Comparison of ENCODE assay signal across 8 cellular contexts in the genomic region with DNA sequence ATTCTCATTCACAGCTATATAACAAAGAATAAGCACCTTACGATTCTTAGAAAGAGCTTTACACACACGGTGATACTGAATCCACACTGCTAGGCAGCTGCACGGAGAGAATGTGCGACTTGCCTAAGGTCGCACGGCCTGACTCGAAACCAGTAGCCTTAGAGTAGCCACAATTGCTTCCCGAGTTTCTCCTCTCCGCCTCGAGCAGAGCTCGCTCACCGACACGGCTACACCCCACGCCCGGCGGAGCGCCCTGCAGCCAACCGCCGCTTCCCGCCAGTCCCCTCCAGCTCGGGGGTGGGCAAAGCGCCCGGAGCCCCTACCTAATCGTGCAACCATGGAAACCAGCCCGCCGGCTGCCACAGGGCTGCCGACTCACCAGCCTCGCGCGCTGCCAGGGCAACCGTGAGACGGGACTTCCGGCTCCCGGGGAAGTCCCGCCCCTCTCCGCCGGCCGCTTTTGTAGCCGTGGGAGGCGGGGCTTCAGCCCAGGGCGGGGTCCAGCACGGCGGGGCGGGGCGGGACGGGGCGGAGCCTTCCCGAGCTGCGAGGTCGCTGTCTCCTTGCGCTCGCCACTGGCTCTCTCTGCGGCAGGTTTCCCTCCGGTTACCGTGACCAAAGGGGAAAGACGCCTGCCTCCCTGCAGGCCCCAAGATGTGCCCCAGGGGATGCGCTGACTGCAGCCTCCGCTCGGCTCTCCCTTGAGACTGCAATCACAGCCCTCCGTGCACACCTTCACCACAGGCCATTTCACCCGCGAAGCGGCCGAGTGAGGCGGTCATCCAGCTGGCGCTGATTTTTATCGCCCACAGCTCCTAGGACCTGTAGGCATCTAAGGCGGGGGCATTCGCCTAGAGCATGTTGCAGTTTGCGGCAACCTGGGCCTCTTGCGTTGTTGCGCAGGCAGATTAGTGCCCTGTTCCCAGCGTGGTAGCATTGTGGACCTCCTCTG. TPM values are rescaled to one million over a fixed set of nuclear protein-coding genes. Genes with fewer than 3 reads are reported as not detected.
DNase-seq lines count a peak whose midpoint lies in the region; ATAC-seq, FAIRE-seq and TF ChIP-seq lines count a peak whose summit lies in the region.

No MANE protein-coding gene starts in this region.

- no peaks in the 10 kb centered on the region for H3K9me3 Mint-ChIP-seq in WTC11
- no peaks in the 10 kb centered on the region for H3K9me3 Mint-ChIP-seq in immature natural killer cell

- H3K4me1 Mint-ChIP-seq in WTC11, result peaks cover 38% of the 10 kb centered on the region
- peaks cover 47 to 51% of the 10 kb centered on the region in 2 donors for H3K4me1 Mint-ChIP-seq in immature natural killer cell

- H3K27me3 Mint-ChIP-seq in WTC11 (ENCODE audit: low read depth) (no peaks in the 10 kb centered on the region; the same call in 1 of the 2 replicates), immature natural killer cell (ENCODE audit: low read depth in 3 of 3) (peaks cover 2 to 11% (median 8%) of the 10 kb centered on the region in 3 donors)

- H3K27ac Mint-ChIP-seq in WTC11 (peak overlapping the region; percentile 98), immature natural killer cell (peak overlapping the region; percentile 87 to 95 (median 92))

- 4 to 5% (median 5%) methylated on average over 66 to 73 of the region's 73 CpGs for WGBS in small intestine, 3 donors

- H3K36me3 ChIP-seq in bronchial epithelial cell (ENCODE audit: control insufficient read depth, insufficient read depth, low read length), result peaks cover 4% of the 10 kb centered on the region
- H3K36me3 ChIP-seq in small intestine (ENCODE audit: control insufficient read depth in 2 of 2, insufficient read depth in 2 of 2, low read length in 2 of 2), result no peaks in the 10 kb centered on the region

- FAIRE-seq in bronchial epithelial cell (lab: Jason Lieb, UNC), result no peak
- no peak for FAIRE-seq in small intestine (lab: Jason Lieb, UNC)

- H3K9me3 ChIP-seq in small intestine (ENCODE audit: control insufficient read depth, low read depth), result no peaks in the 10 kb centered on the region

- H3K4me1 ChIP-seq in small intestine (ENCODE audit: control insufficient read depth in 2 of 2, insufficient read depth in 1 of 2, low read depth in 1 of 2, low read length in 1 of 2), result peaks cover 6 to 10% of the 10 kb centered on the region in 2 donors

- TF ChIP-seq CTCF in WTC11 (IDR thresholded peaks at IDR 0.05), result no peak
- no peak for TF ChIP-seq CTCF in bronchial epithelial cell (IDR thresholded peaks at IDR 0.05; ENCODE audit: insufficient read depth, low read length, severe bottlenecking)

- peak; percentile 91 for DNase-seq in 8988T
- peak; percentile 95 for DNase-seq in NCI-H2227 treated with DMSO at 0.1 percent for 48 hours (lab: John Stamatoyannopoulos, UW)
- DNase-seq in WTC11 (ENCODE audit: low spot score), result peak; percentile 96
- peak; percentile 76 for DNase-seq in bronchial epithelial cell (ENCODE audit: low read depth)
- peak; percentile 93 to 94 (median 93) for DNase-seq in immature natural killer cell
- DNase-seq in small intestine, result peak; percentile 93

- H3K36me3 Mint-ChIP-seq in WTC11, result peaks cover 28% of the 10 kb centered on the region
- peaks cover 0 to 3% (median 0%) of the 10 kb centered on the region in 3 donors for H3K36me3 Mint-ChIP-seq in immature natural killer cell

- ATAC-seq in GM18861 (IDR thresholded peaks at IDR 0.05; ENCODE audit: unreplicated experiment) (peak; percentile 50), HG03159 (IDR thresholded peaks at IDR 0.05; ENCODE audit: unreplicated experiment) (peak; percentile 52), WTC11 (peak; percentile 61)

- CTCF ChIA-PET in WTC11 (lab: Charles Lee), result interaction anchor here (0.6 to 4.0 kb wide), 23 partner anchors 10 to 312 kb away, joined by 3 to 24 read pairs (median 4); a partner anchor contains a TSS

- H3K27me3 ChIP-seq in bronchial epithelial cell (ENCODE audit: control insufficient read depth, insufficient read depth, low read length), result no peaks in the 10 kb centered on the region
- H3K27me3 ChIP-seq in small intestine (ENCODE audit: control insufficient read depth in 2 of 2, insufficient read depth in 2 of 2, low read length in 2 of 2), result no peaks in the 10 kb centered on the region

- peak overlapping the region; percentile 92 for H3K4me3 Mint-ChIP-seq in WTC11
- H3K4me3 Mint-ChIP-seq in immature natural killer cell, result peak overlapping the region; percentile 87 to 91 (median 90)

- POLR2A ChIA-PET in WTC11 (lab: Charles Lee), result interaction anchor here (0.6 to 6.0 kb wide), 14 partner anchors 18 to 153 kb away, joined by 3 to 35 read pairs (median 6); a partner anchor contains a TSS

- H3K4me3 ChIP-seq in bronchial epithelial cell (ENCODE audit: low read depth, low read length), result peak overlapping the region; percentile 60
- H3K4me3 ChIP-seq in small intestine (ENCODE audit: low read depth in 1 of 2, low read length in 2 of 2), result peak overlapping the region; percentile 67 to 70

- peak overlapping the region; percentile 20 to 90 for H3K27ac ChIP-seq in small intestine (ENCODE audit: low read depth in 1 of 2, low read length in 1 of 2)

TF ChIP-seq in WTC11, 78 proteins besides CTCF, POLR2A, EP300 and RAD21 (continues in another document):
- TF ChIP-seq FOXP1 (CRISPR knock-in tag; IDR thresholded peaks at IDR 0.05; ENCODE audit: borderline replicate concordance) (0 out of 2 replicates have a peak, but pooled peaks have one; percentile 14), FOXK1 (CRISPR knock-in tag; IDR thresholded peaks at IDR 0.05) (0 out of 2 replicates have a peak, but pooled peaks have one; percentile 41), ATF1 (CRISPR knock-in tag; IDR thresholded peaks at IDR 0.05) (0 out of 2 replicates have a peak, but pooled peaks have one; percentile 34)
- TF ChIP-seq, protein P1, sequence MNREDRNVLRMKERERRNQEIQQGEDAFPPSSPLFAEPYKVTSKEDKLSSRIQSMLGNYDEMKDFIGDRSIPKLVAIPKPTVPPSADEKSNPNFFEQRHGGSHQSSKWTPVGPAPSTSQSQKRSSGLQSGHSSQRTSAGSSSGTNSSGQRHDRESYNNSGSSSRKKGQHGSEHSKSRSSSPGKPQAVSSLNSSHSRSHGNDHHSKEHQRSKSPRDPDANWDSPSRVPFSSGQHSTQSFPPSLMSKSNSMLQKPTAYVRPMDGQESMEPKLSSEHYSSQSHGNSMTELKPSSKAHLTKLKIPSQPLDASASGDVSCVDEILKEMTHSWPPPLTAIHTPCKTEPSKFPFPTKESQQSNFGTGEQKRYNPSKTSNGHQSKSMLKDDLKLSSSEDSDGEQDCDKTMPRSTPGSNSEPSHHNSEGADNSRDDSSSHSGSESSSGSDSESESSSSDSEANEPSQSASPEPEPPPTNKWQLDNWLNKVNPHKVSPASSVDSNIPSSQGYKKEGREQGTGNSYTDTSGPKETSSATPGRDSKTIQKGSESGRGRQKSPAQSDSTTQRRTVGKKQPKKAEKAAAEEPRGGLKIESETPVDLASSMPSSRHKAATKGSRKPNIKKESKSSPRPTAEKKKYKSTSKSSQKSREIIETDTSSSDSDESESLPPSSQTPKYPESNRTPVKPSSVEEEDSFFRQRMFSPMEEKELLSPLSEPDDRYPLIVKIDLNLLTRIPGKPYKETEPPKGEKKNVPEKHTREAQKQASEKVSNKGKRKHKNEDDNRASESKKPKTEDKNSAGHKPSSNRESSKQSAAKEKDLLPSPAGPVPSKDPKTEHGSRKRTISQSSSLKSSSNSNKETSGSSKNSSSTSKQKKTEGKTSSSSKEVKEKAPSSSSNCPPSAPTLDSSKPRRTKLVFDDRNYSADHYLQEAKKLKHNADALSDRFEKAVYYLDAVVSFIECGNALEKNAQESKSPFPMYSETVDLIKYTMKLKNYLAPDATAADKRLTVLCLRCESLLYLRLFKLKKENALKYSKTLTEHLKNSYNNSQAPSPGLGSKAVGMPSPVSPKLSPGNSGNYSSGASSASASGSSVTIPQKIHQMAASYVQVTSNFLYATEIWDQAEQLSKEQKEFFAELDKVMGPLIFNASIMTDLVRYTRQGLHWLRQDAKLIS (CRISPR knock-in tag; IDR thresholded peaks at IDR 0.05; ENCODE audit: borderline replicate concordance), result no peak
- TF ChIP-seq, protein P2, sequence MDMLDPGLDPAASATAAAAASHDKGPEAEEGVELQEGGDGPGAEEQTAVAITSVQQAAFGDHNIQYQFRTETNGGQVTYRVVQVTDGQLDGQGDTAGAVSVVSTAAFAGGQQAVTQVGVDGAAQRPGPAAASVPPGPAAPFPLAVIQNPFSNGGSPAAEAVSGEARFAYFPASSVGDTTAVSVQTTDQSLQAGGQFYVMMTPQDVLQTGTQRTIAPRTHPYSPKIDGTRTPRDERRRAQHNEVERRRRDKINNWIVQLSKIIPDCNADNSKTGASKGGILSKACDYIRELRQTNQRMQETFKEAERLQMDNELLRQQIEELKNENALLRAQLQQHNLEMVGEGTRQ (CRISPR knock-in tag; IDR thresholded peaks at IDR 0.05), result 0 out of 2 replicates have a peak, but pooled peaks have one; percentile 20
- TF ChIP-seq, protein P3, sequence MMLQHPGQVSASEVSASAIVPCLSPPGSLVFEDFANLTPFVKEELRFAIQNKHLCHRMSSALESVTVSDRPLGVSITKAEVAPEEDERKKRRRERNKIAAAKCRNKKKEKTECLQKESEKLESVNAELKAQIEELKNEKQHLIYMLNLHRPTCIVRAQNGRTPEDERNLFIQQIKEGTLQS (CRISPR knock-in tag; conservative IDR thresholded peaks at IDR 0.05), result 0 out of 2 replicates have a peak, but pooled peaks have one; percentile 46

RNA-seq across cellular contexts. Expression of a gene that starts 1.1 kb away (rescaled TPM):
- 92.0 to 97.2 TPM (median 92.0 TPM) in 3 replicates for total RNA-seq in WTC11 (2021)
- 23.7 and 42.0 TPM in 2 replicates for total RNA-seq in bronchial epithelial cell
- polyA plus RNA-seq in immature natural killer cell, result 10 to 100 TPM; 52.5 to 54.1 (median 53.6) TPM
- polyA plus RNA-seq in small intestine, result 10 to 100 TPM; 43.2 to 69.7 (median 57.6) TPM

RNA-seq across cellular contexts. Expression of a gene that starts 1.3 kb away (rescaled TPM):
- total RNA-seq in WTC11 (2021) (3.5 to 6.0 TPM (median 3.9 TPM) in 3 replicates), bronchial epithelial cell (not detected in 2 replicates)
- polyA plus RNA-seq in immature natural killer cell (not detected), small intestine (1 to 10 TPM in 1 of 3 donors, not detected in 2; 9.0 TPM)

RNA-seq across cellular contexts. Expression of a gene that starts 16.8 kb away (rescaled TPM):
- total RNA-seq in WTC11 (2021) (0.16 to 0.39 TPM (median 0.23 TPM) in 3 replicates), bronchial epithelial cell (0.26 and 1.2 TPM in 2 replicates)
- polyA plus RNA-seq in immature natural killer cell (not detected), small intestine (1 to 10 TPM in 1 of 3 donors, under 1 TPM in 1, not detected in 1; 0.27 to 5.5 TPM)

RNA-seq across cellular contexts. Expression of a gene that starts 21.1 kb away (rescaled TPM):
- total RNA-seq in WTC11 (2021) (42.1 to 42.9 TPM (median 42.2 TPM) in 3 replicates), bronchial epithelial cell (9.2 and 15.2 TPM in 2 replicates)
- polyA plus RNA-seq in immature natural killer cell (1 to 10 TPM in 2 of 3 donors, under 1 TPM in 1; 0.97 to 4.8 (median 1.1) TPM), small intestine (10 to 100 TPM; 38.6 to 46.5 (median 41.8) TPM)

RNA-seq across cellular contexts. Expression of a gene that starts 22.1 kb away (rescaled TPM):
- total RNA-seq in WTC11 (2021) (39.7 to 48.7 TPM (median 39.8 TPM) in 3 replicates), bronchial epithelial cell (21.4 and 27.4 TPM in 2 replicates)
- polyA plus RNA-seq in immature natural killer cell (10 to 100 TPM; 11.2 to 19.0 (median 14.5) TPM), small intestine (10 to 100 TPM; 13.5 to 34.2 (median 28.6) TPM)

Comparison
In these comparisons a context has a peak if more than half of its experiments do, and no peak if none do; other contexts are left out.
1. Peak in every context shown above with its lines: DNase-seq, ATAC-seq, H3K4me3 ChIP-seq and H3K27ac ChIP-seq.